8 cellular contexts compared by ENCODE assay signal in genomic region chr3:127831723-127832172, GRCh38. TPM values are rescaled to one million over a fixed set of nuclear protein-coding genes. Genes with fewer than 3 reads are reported as not detected.
A peak's percentile ranks its signal among the peaks of the same experiment; 100 is the strongest.
DNase-seq lines count a peak whose midpoint lies in the region; ATAC-seq and TF ChIP-seq lines count a peak whose summit lies in the region.

No MANE protein-coding gene starts in this region.

- H3K27me3 ChIP-seq in PC-3 (ENCODE audit: low read length) (no peaks in the 10 kb centered on the region), neutrophil (no peaks in the 10 kb centered on the region)

- H3K4me3 ChIP-seq in GM12864 (ENCODE audit: low read depth, low read length) (no peak overlapping the region), PC-3 (ENCODE audit: low read length) (no peak overlapping the region), epithelial cell of proximal tubule (ENCODE audit: low read depth, low read length) (no peak overlapping the region), neutrophil (ENCODE audit: low read depth in 1 of 2, low read length in 1 of 2) (no peak overlapping the region)

- H3K27ac ChIP-seq in PC-3 (ENCODE audit: low read length), result no peak overlapping the region
- no peak overlapping the region for H3K27ac ChIP-seq in neutrophil

- in situ Hi-C loops in ACHN (cut with HindIII; ENCODE audit: low pct_ligation_motif_present, low pct_unique_long_range_greater_than_20kb, low sequenced_read_pairs), result no loop called here

- peak; percentile 80 for TF ChIP-seq CTCF in GM12864 (IDR thresholded peaks at IDR 0.05; ENCODE audit: low read depth, low read length, missing control alignments)
- peak; percentile 73 for TF ChIP-seq CTCF in PC-3 (conservative IDR thresholded peaks at IDR 0.05; ENCODE audit: low read depth, low read length)
- TF ChIP-seq CTCF in epithelial cell of proximal tubule (conservative IDR thresholded peaks at IDR 0.05; ENCODE audit: low read depth, low read length), result peak; percentile 57
- peak; percentile 80 for TF ChIP-seq CTCF in neutrophil (IDR thresholded peaks at IDR 0.05)

- intact Hi-C loops in PC-3 (cut with micrococcal nuclease), result no loop called here

- no peaks in the 10 kb centered on the region; the same call in 1 of the 2 replicates for H3K36me3 ChIP-seq in PC-3 (ENCODE audit: low read depth, low read length)
- H3K36me3 ChIP-seq in neutrophil, result no peaks in the 10 kb centered on the region

- H3F3A ChIP-seq in PC-3 (ENCODE audit: low read length, unreplicated experiment), result no peaks in the 10 kb centered on the region

- POLR2A ChIA-PET in PC-3 (lab: Charles Lee; ENCODE audit: unreplicated experiment), result no interaction called here

- CTCF ChIA-PET in PC-3 (lab: Charles Lee), result no interaction called here

- H3K9me3 ChIP-seq in PC-3 (ENCODE audit: low read length) (peaks cover 5% of the 10 kb centered on the region; the same call in 1 of the 2 replicates), neutrophil (peaks cover 8% of the 10 kb centered on the region)

- no peak overlapping the region for H2AFZ ChIP-seq in PC-3 (ENCODE audit: low read length)

- DNase-seq in ACHN (peak; percentile 24), GM12864 (ENCODE audit: low read depth) (no peak), PC-3 (peak; percentile 57), epithelial cell of proximal tubule (ENCODE audit: low read depth) (no peak), medulla oblongata (ENCODE audit: extremely low spot score) (no peak)

- ATAC-seq in PC-3 (no peak), HG03342 (IDR thresholded peaks at IDR 0.05; ENCODE audit: unreplicated experiment) (no peak), GM19023 (IDR thresholded peaks at IDR 0.05; ENCODE audit: unreplicated experiment) (no peak)

- H3K79me2 ChIP-seq in PC-3 (ENCODE audit: low read length), result no peaks in the 10 kb centered on the region

- no TSS peak for BruUV-seq in PC-3 (replicated peaks; lab: Mats Ljungman, UMichigan)

- no peak overlapping the region for H3K9ac ChIP-seq in PC-3 (ENCODE audit: low read length)

- H3K4me1 ChIP-seq in PC-3 (ENCODE audit: insufficient read depth, low read length) (no peaks in the 10 kb centered on the region), neutrophil (ENCODE audit: control insufficient read depth in 1 of 2, insufficient read depth in 1 of 2, low read depth in 1 of 2, low read length in 1 of 2) (no peaks in the 10 kb centered on the region)

- H3K4me2 ChIP-seq in PC-3 (ENCODE audit: low read length), result no peak overlapping the region

- H3K9me2 ChIP-seq in PC-3 (replicated peaks; ENCODE audit: low read length), result no peaks in the 10 kb centered on the region

- no peaks in the 10 kb centered on the region for H4K20me1 ChIP-seq in PC-3 (ENCODE audit: low read length)

RNA-seq across cellular contexts. Expression of gene MGLL, which starts 9.4 kb away (rescaled TPM):
- total RNA-seq in PC-3 (2014; rRNA removed) (38.7 and 40.1 TPM in 2 replicates), epithelial cell of proximal tubule (82.2 and 85.1 TPM in 2 replicates)

Comparison
In these comparisons a context has a peak if more than half of its experiments do, and no peak if none do; other contexts are left out.
1. DNase-seq: peak in ACHN (single experiment) and PC-3 (single experiment); none in GM12864 (single experiment), epithelial cell of proximal tubule (single experiment) and medulla oblongata (single experiment).
2. Peak in every context shown above with its lines, with median percentiles within 50 percentile points of each other: CTCF ChIP-seq.